ENCODE assay signal across 20 cellular contexts in genomic region chr17:42291136-42291535, GRCh38. TPM values are rescaled to one million over a fixed set of nuclear protein-coding genes. Genes with fewer than 3 reads are reported as not detected.
DNase-seq lines count a peak whose midpoint lies in the region; ATAC-seq and TF ChIP-seq lines count a peak whose summit lies in the region.
"Had no signal": no experiment of that assay in that cellular context is flagged by ENCODE, and none has a peak within 500 bp of the region (broad histone marks: within the 10 kb centered on the region; RNA-seq: fewer than 3 reads in every experiment).

No MANE protein-coding gene starts in this region.

- no peaks in the 10 kb centered on the region for H3K27me3 ChIP-seq in ovary
- H3K27me3 ChIP-seq: adrenal gland had no signal

- H3K4me3 ChIP-seq in ovary, result no peak overlapping the region
- H3K4me3 ChIP-seq: adrenal gland, mucosa of descending colon had no signal

- peak overlapping the region; percentile 89 for H3K4me3 Mint-ChIP-seq in activated CD4-positive, alpha-beta T cell treated with anti-CD3 and anti-CD28 coated beads, Interleukin-2, amount 10 ng/mL, durations not matched to agents 24 days and 14 days
- no peak overlapping the region for H3K4me3 Mint-ChIP-seq in activated CD4-positive, alpha-beta T cell treated with anti-CD3 and anti-CD28 coated beads, Interleukin-2, amount 10 ng/mL, durations not matched to agents 7 days and 5 days
- no peak overlapping the region for H3K4me3 Mint-ChIP-seq in chondrocyte (ENCODE audit: unreplicated experiment)
- H3K4me3 Mint-ChIP-seq: CD14-positive monocyte had no signal

- H3K27me3 Mint-ChIP-seq in activated CD4-positive, alpha-beta T cell treated with anti-CD3 and anti-CD28 coated beads, Interleukin-2, amount 10 ng/mL, durations not matched to agents 24 days and 14 days, result no peaks in the 10 kb centered on the region
- no peaks in the 10 kb centered on the region for H3K27me3 Mint-ChIP-seq in activated CD4-positive, alpha-beta T cell treated with anti-CD3 and anti-CD28 coated beads, Interleukin-2, amount 10 ng/mL, durations not matched to agents 7 days and 5 days
- H3K27me3 Mint-ChIP-seq in chondrocyte (ENCODE audit: low read depth), result no peaks in the 10 kb centered on the region
- H3K27me3 Mint-ChIP-seq: IgD-negative memory B cell had no signal

- no peaks in the 10 kb centered on the region for H3K9me3 Mint-ChIP-seq in activated CD4-positive, alpha-beta T cell treated with anti-CD3 and anti-CD28 coated beads, Interleukin-2, amount 10 ng/mL, durations not matched to agents 24 days and 14 days
- H3K9me3 Mint-ChIP-seq in activated CD4-positive, alpha-beta T cell treated with anti-CD3 and anti-CD28 coated beads, Interleukin-2, amount 10 ng/mL, durations not matched to agents 7 days and 5 days, result no peaks in the 10 kb centered on the region
- no peaks in the 10 kb centered on the region for H3K9me3 Mint-ChIP-seq in chondrocyte (ENCODE audit: low read depth)
- H3K9me3 Mint-ChIP-seq: CD14-positive monocyte, IgD-negative memory B cell had no signal

- intact Hi-C loops in activated CD4-positive, alpha-beta T cell treated with anti-CD3 and anti-CD28 coated beads, Interleukin-2, amount 10 ng/mL, durations not matched to agents 24 days and 14 days (cut with micrococcal nuclease), result no loop called here
- intact Hi-C loops in ovary (cut with DNase I), result no loop called here

- POLR2A ChIA-PET in activated CD4-positive, alpha-beta T cell treated with anti-CD3 and anti-CD28 coated beads, Interleukin-2, amount 10 ng/mL, durations not matched to agents 7 days and 5 days (lab: Charles Lee), result no interaction called here

- peaks cover 80% of the 10 kb centered on the region for H3K36me3 Mint-ChIP-seq in activated CD4-positive, alpha-beta T cell treated with anti-CD3 and anti-CD28 coated beads, Interleukin-2, amount 10 ng/mL, durations not matched to agents 24 days and 14 days (ENCODE audit: low read depth)
- peaks cover 36% of the 10 kb centered on the region for H3K36me3 Mint-ChIP-seq in activated CD4-positive, alpha-beta T cell treated with anti-CD3 and anti-CD28 coated beads, Interleukin-2, amount 10 ng/mL, durations not matched to agents 7 days and 5 days (ENCODE audit: low read depth)
- H3K36me3 Mint-ChIP-seq in chondrocyte (ENCODE audit: low read depth), result peaks cover 11% of the 10 kb centered on the region

- TF ChIP-seq CTCF in chondrocyte (IDR thresholded peaks at IDR 0.05) (no peak), ovary (IDR thresholded peaks at IDR 0.05) (no peak)

- peak overlapping the region; percentile 81 for H3K27ac Mint-ChIP-seq in activated CD4-positive, alpha-beta T cell treated with anti-CD3 and anti-CD28 coated beads, Interleukin-2, amount 10 ng/mL, durations not matched to agents 24 days and 14 days
- no peak overlapping the region for H3K27ac Mint-ChIP-seq in activated CD4-positive, alpha-beta T cell treated with anti-CD3 and anti-CD28 coated beads, Interleukin-2, amount 10 ng/mL, durations not matched to agents 7 days and 5 days
- peak overlapping the region; percentile 77 for H3K27ac Mint-ChIP-seq in chondrocyte (ENCODE audit: unreplicated experiment)

- TF ChIP-seq POLR2A in ovary (IDR thresholded peaks at IDR 0.05), result no peak

- TF ChIP-seq EP300 in ovary (IDR thresholded peaks at IDR 0.05), result no peak

- no peak for DNase-seq in activated CD4-positive, alpha-beta T cell treated with anti-CD3 and anti-CD28 coated beads, Interleukin-2, amount 10 ng/mL, durations not matched to agents 24 days and 14 days
- DNase-seq in activated CD4-positive, alpha-beta T cell treated with anti-CD3 and anti-CD28 coated beads, Interleukin-2, amount 10 ng/mL, durations not matched to agents 7 days and 5 days, result no peak
- DNase-seq in LHCN-M2 (ENCODE audit: low read depth), result peak; percentile 79
- peak; percentile 54 for DNase-seq in chondrocyte (ENCODE audit: low spot score)
- peak in 3 of 5 donors; percentile 11 to 25 (median 11) for DNase-seq in ovary
- DNase-seq: central memory CD4-positive, alpha-beta T cell; DMS79; hippocampal formation; kidney glomerular epithelial cell; NCI-H1092; NK-92 treated with Interleukin-12 subunit alpha and Interleukin-12 subunit beta, amount 100 ng/mL, for 24 hours; RPMI8226 had no signal

- CTCF ChIA-PET in activated CD4-positive, alpha-beta T cell treated with anti-CD3 and anti-CD28 coated beads, Interleukin-2, amount 10 ng/mL, durations not matched to agents 7 days and 5 days (lab: Charles Lee), result interaction anchor here (1.4 to 3.8 kb wide), 3 partner anchors 26 to 112 kb away, joined by 4 to 14 read pairs (median 4); no protein-coding TSS in a partner anchor

- 85 to 86% (median 85%) methylated on average over 12 of the region's 12 CpGs for WGBS in ovary, 3 donors

- peaks cover 14% of the 10 kb centered on the region for H3K4me1 ChIP-seq in ovary (ENCODE audit: insufficient read depth)

- H3K9me3 ChIP-seq in ovary, result no peaks in the 10 kb centered on the region
- H3K9me3 ChIP-seq: adrenal gland, mucosa of descending colon had no signal

- H3K27ac ChIP-seq in ovary, result no peak overlapping the region
- H3K27ac ChIP-seq: adrenal gland, WERI-Rb-1 had no signal

- ATAC-seq in GM18858 (IDR thresholded peaks at IDR 0.05; ENCODE audit: unreplicated experiment), result no peak
- ATAC-seq in HG02678 (IDR thresholded peaks at IDR 0.05; ENCODE audit: unreplicated experiment), result no peak
- no peak for ATAC-seq in GM21528 (IDR thresholded peaks at IDR 0.05; ENCODE audit: low FRiP score, unreplicated experiment)
- ATAC-seq: mucosa of descending colon had no signal

- peaks cover 58% of the 10 kb centered on the region for H3K4me1 Mint-ChIP-seq in activated CD4-positive, alpha-beta T cell treated with anti-CD3 and anti-CD28 coated beads, Interleukin-2, amount 10 ng/mL, durations not matched to agents 24 days and 14 days
- peaks cover 53% of the 10 kb centered on the region for H3K4me1 Mint-ChIP-seq in activated CD4-positive, alpha-beta T cell treated with anti-CD3 and anti-CD28 coated beads, Interleukin-2, amount 10 ng/mL, durations not matched to agents 7 days and 5 days
- H3K4me1 Mint-ChIP-seq in chondrocyte (ENCODE audit: low read depth), result peaks cover 41% of the 10 kb centered on the region

- no peaks in the 10 kb centered on the region for H3K36me3 ChIP-seq in ovary
- H3K36me3 ChIP-seq: WERI-Rb-1 had no signal

RNA-seq across cellular contexts. Expression of gene STAT5A, which starts 2.8 kb away (rescaled TPM):
- total RNA-seq in activated CD4-positive, alpha-beta T cell treated with anti-CD3 and anti-CD28 coated beads, Interleukin-2, amount 10 ng/mL, durations not matched to agents 24 days and 14 days, result 346 and 348 TPM in 2 replicates
- total RNA-seq in activated CD4-positive, alpha-beta T cell treated with anti-CD3 and anti-CD28 coated beads, Interleukin-2, amount 10 ng/mL, durations not matched to agents 7 days and 5 days, result 100 to 1,000 TPM in 1 of 2 experiments, 10 to 100 TPM in 1; 99.5 to 108 TPM
- 4.5 and 5.2 TPM in 2 replicates for total RNA-seq in LHCN-M2 (2014; rRNA removed)
- 3.2 TPM for polyA plus RNA-seq in LHCN-M2 (2012)
- total RNA-seq in chondrocyte, result 12.2 to 17.6 TPM (median 14.3 TPM) in 3 replicates
- 10 to 100 TPM; 43.1 to 82.8 (median 51.6) TPM for total RNA-seq in ovary
- 10 to 100 TPM; 19.5 to 22.2 TPM for polyA plus RNA-seq in ovary

RNA-seq across cellular contexts. Expression of gene STAT5B, which starts 14.9 kb away (rescaled TPM):
- total RNA-seq in activated CD4-positive, alpha-beta T cell treated with anti-CD3 and anti-CD28 coated beads, Interleukin-2, amount 10 ng/mL, durations not matched to agents 24 days and 14 days, result 184 and 189 TPM in 2 replicates
- 100 to 1,000 TPM; 150 to 164 TPM for total RNA-seq in activated CD4-positive, alpha-beta T cell treated with anti-CD3 and anti-CD28 coated beads, Interleukin-2, amount 10 ng/mL, durations not matched to agents 7 days and 5 days
- total RNA-seq in LHCN-M2 (2014; rRNA removed) (12.6 and 14.2 TPM in 2 replicates), chondrocyte (29.5 to 32.8 TPM (median 31.0 TPM) in 3 replicates), ovary (100 to 1,000 TPM in 4 of 7 donors, 10 to 100 TPM in 3; 66.7 to 176 (median 128) TPM)
- 5.9 TPM for polyA plus RNA-seq in LHCN-M2 (2012)
- polyA plus RNA-seq in ovary, result 100 to 1,000 TPM in 1 of 2 donors, 10 to 100 TPM in 1; 66.1 to 108 TPM

Comparison
In these comparisons a context has a peak if more than half of its experiments do, and no peak if none do; other contexts are left out.
1. DNase-seq: peak in LHCN-M2 (single experiment), chondrocyte (single experiment) and ovary (3 of 5); none in activated CD4-positive, alpha-beta T cell treated with anti-CD3 and anti-CD28 coated beads, Interleukin-2, amount 10 ng/mL, durations not matched to agents 24 days and 14 days (single experiment) and activated CD4-positive, alpha-beta T cell treated with anti-CD3 and anti-CD28 coated beads, Interleukin-2, amount 10 ng/mL, durations not matched to agents 7 days and 5 days (single experiment).